ENCODE assay signal across 19 cellular contexts in genomic region chr17:28092109-28092508, GRCh38.
"Had no signal": no experiment of that assay in that cellular context is flagged by ENCODE, and none has a peak within 500 bp of the region (broad histone marks: within the 10 kb centered on the region; RNA-seq: fewer than 3 reads in every experiment).

No MANE protein-coding gene starts in this region.

- H3K4me1 ChIP-seq: breast epithelium, prostate gland, upper lobe of right lung had no signal

- H3K4me3 ChIP-seq: breast epithelium, left ventricle myocardium inferior, ovary, prostate gland, upper lobe of right lung had no signal

- H3K27ac Mint-ChIP-seq: activated CD4-positive, alpha-beta T cell treated with anti-CD3 and anti-CD28 coated beads for 36 hours; activated naive CD8-positive, alpha-beta T cell treated with anti-CD3 and anti-CD28 coated beads for 36 hours; naive thymus-derived CD4-positive, alpha-beta T cell had no signal

- H3K27ac ChIP-seq: breast epithelium, foreskin keratinocyte, left ventricle myocardium inferior, ovary, prostate gland, upper lobe of right lung had no signal

- H3K36me3 ChIP-seq: breast epithelium, left ventricle myocardium inferior, ovary, prostate gland, upper lobe of right lung had no signal

- H3K27me3 ChIP-seq: breast epithelium, foreskin keratinocyte, ovary, upper lobe of right lung had no signal

- DNase-seq: activated CD4-positive, alpha-beta T cell treated with anti-CD3 and anti-CD28 coated beads for 36 hours; activated CD4-positive, alpha-beta T cell treated with anti-CD3 and anti-CD28 coated beads, Interleukin-2, amount 50 U/mL, for 4 hours; activated CD8-positive, alpha-beta memory T cell treated with anti-CD3 and anti-CD28 coated beads for 24 hours; activated CD8-positive, alpha-beta memory T cell treated with anti-CD3 and anti-CD28 coated beads, Interleukin-2, amount 50 U/mL, for 4 hours; activated naive CD4-positive, alpha-beta T cell treated with Interleukin-2 at 50 U/mL for 16 hours; activated naive CD8-positive, alpha-beta T cell treated with anti-CD3 and anti-CD28 coated beads for 36 hours; activated T-cell treated with anti-CD3 and anti-CD28 coated beads, Interleukin-2, amount 50 U/mL, for 4 hours; effector memory CD4-positive, alpha-beta T cell; foreskin keratinocyte; kidney glomerular epithelial cell; left ventricle myocardium inferior; naive thymus-derived CD4-positive, alpha-beta T cell; ovary; stimulated activated CD4-positive, alpha-beta T cell treated with anti-CD3 and anti-CD28 coated beads, Interleukin-4, amount 100 ng/mL, for 24 hours; stimulated activated naive CD8-positive, alpha-beta T cell treated with anti-CD3 and anti-CD28 coated beads, Interleukin-15, Interleukin-2, amounts not matched to agents 100 U/mL and 50 U/mL, for 24 hours; upper lobe of right lung had no signal

- ATAC-seq: activated CD4-positive, alpha-beta T cell treated with anti-CD3 and anti-CD28 coated beads for 36 hours; activated T-cell treated with anti-CD3 and anti-CD28 coated beads, Interleukin-2, amount 50 U/mL, for 4 hours; foreskin keratinocyte; naive thymus-derived CD4-positive, alpha-beta T cell; stimulated activated naive CD8-positive, alpha-beta T cell treated with anti-CD3 and anti-CD28 coated beads, Interleukin-15, Interleukin-2, amounts not matched to agents 100 U/mL and 50 U/mL, for 24 hours; upper lobe of right lung had no signal

- H3K27me3 Mint-ChIP-seq: activated CD4-positive, alpha-beta T cell treated with anti-CD3 and anti-CD28 coated beads for 36 hours; activated naive CD8-positive, alpha-beta T cell treated with anti-CD3 and anti-CD28 coated beads for 36 hours; central memory CD8-positive, alpha-beta T cell; naive thymus-derived CD4-positive, alpha-beta T cell had no signal

- H3K4me3 Mint-ChIP-seq: activated CD4-positive, alpha-beta T cell treated with anti-CD3 and anti-CD28 coated beads for 36 hours; activated naive CD8-positive, alpha-beta T cell treated with anti-CD3 and anti-CD28 coated beads for 36 hours; activated T-cell treated with anti-CD3 and anti-CD28 coated beads, Interleukin-2, amount 50 U/mL, for 4 hours; central memory CD8-positive, alpha-beta T cell; naive thymus-derived CD4-positive, alpha-beta T cell had no signal

- H3K9me3 Mint-ChIP-seq: central memory CD8-positive, alpha-beta T cell had no signal

- H3K9me3 ChIP-seq: breast epithelium, ovary, prostate gland, upper lobe of right lung had no signal
